ENCODE assay signal across 9 cellular contexts in the genomic region with DNA sequence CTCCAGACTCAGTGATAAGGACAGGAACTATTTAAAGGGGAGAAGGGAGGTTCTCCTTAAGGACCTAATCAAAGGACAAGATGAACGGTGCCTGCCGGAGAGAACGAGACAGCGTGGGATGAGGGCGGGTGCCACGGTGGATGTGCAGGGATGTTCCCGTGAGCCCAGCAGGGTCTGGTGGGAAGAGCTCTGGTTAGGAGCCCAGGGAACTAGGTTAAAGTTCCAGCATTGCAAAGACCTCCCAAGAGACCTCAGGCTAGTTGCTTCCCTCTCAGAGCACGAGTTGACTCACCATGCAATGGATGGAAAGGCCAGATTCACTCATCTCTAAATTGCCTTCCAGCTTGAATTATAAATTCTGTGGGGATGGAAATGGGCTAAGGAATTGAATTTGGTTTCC. TPM values are rescaled to one million over a fixed set of nuclear protein-coding genes. Genes with fewer than 3 reads are reported as not detected.
A peak's percentile ranks its signal among the peaks of the same experiment; 100 is the strongest.
DNase-seq lines count a peak whose midpoint lies in the region; ATAC-seq and TF ChIP-seq lines count a peak whose summit lies in the region.
"Had no signal": no experiment of that assay in that cellular context is flagged by ENCODE, and none has a peak within 500 bp of the region (broad histone marks: within the 10 kb centered on the region; RNA-seq: fewer than 3 reads in every experiment).

No MANE protein-coding gene starts in this region.

- H3F3A ChIP-seq in SK-N-SH (replicated peaks; ENCODE audit: insufficient read depth): peaks cover 17% of the 10 kb centered on the region

- intact Hi-C loops in tibial artery (cut with DNase I; ENCODE audit: low total_unique reads): no loop called here

- no peak for TF ChIP-seq EP300 in SK-N-SH (IDR thresholded peaks at IDR 0.05; ENCODE audit: borderline replicate concordance in 1 of 2, low read depth in 1 of 2, low read length in 1 of 2)

- DNase-seq in SK-N-SH (no peak), cardiac fibroblast (ENCODE audit: low read depth in 2 of 2) (peak; percentile 97 to 98), mesenteric fat pad (ENCODE audit: low spot score) (peak; percentile 90), tibial artery (peak; percentile 77 to 79), NCI-H2227 (lab: John Stamatoyannopoulos, UW; ENCODE audit: unreplicated experiment) (no peak), superior temporal gyrus (ENCODE audit: extremely low spot score) (no peak)

- POLR2A ChIA-PET in SK-N-SH (lab: Yijun Ruan, JAX): interaction anchor here (0.6 kb wide), 1 partner anchor 1350 kb away, joined by 4 read pairs; no protein-coding TSS in a partner anchor

- no peak overlapping the region for H3K4me2 ChIP-seq in SK-N-SH

- H3K4me1 ChIP-seq in SK-N-SH (ENCODE audit: control insufficient read depth in 1 of 2, insufficient read depth in 2 of 2, low read depth in 1 of 2, low read length in 1 of 2) (peaks cover 15 to 71% of the 10 kb centered on the region in 2 experiments; a peak in 3 of 4 replicates), tibial artery (peaks cover 10 to 70% (median 53%) of the 10 kb centered on the region in 4 donors)

- H3K27ac ChIP-seq in SK-N-SH (ENCODE audit: low read depth in 2 of 2, low read length in 1 of 2) (peak overlapping the region; percentile 83 to 96), tibial artery (peak overlapping the region; percentile 78 to 79)
- H3K27ac ChIP-seq: 22Rv1 had no signal

- H3K9me3 ChIP-seq in SK-N-SH (no peaks in the 10 kb centered on the region), tibial artery (no peaks in the 10 kb centered on the region)

- H2AFZ ChIP-seq in SK-N-SH (ENCODE audit: low read depth): no peak overlapping the region

- TF ChIP-seq CTCF in SK-N-SH (IDR thresholded peaks at IDR 0.05) (no peak), cardiac fibroblast (IDR thresholded peaks at IDR 0.05; ENCODE audit: low read depth, low read length) (no peak), tibial artery (IDR thresholded peaks at IDR 0.05) (no peak)

- WGBS in SK-N-SH (ENCODE audit: low lambda C conversion rate): 83% methylated on average over 8 of the region's 8 CpGs

- H3K79me2 ChIP-seq in SK-N-SH (ENCODE audit: insufficient read depth): no peaks in the 10 kb centered on the region

- no peaks in the 10 kb centered on the region for H3K27me3 ChIP-seq in SK-N-SH (ENCODE audit: insufficient read depth)
- no peaks in the 10 kb centered on the region for H3K27me3 ChIP-seq in tibial artery

- CTCF ChIA-PET in SK-N-SH (lab: Yijun Ruan, JAX): interaction anchor here (1.2 to 16.9 kb wide), 7 partner anchors 9 to 248 kb away, joined by 3 to 381 read pairs (median 71); a partner anchor contains a TSS

- no peaks in the 10 kb centered on the region for H3K36me3 ChIP-seq in SK-N-SH (replicated peaks in 1 of 2; ENCODE audit: control insufficient read depth in 1 of 2, insufficient read depth in 2 of 2, low read length in 1 of 2)
- H3K36me3 ChIP-seq in tibial artery: no peaks in the 10 kb centered on the region

- no peaks in the 10 kb centered on the region for H3K9me2 ChIP-seq in SK-N-SH

- H4K20me1 ChIP-seq in SK-N-SH (ENCODE audit: insufficient read depth): no peaks in the 10 kb centered on the region

- no peak overlapping the region for H3K9ac ChIP-seq in SK-N-SH

- no peak for ATAC-seq in SK-N-SH treated with all-trans-retinoic acid at 6 μM for 48 hours
- ATAC-seq in GM19395 (IDR thresholded peaks at IDR 0.05; ENCODE audit: unreplicated experiment): no peak

- no peak for TF ChIP-seq RAD21 in SK-N-SH (IDR thresholded peaks at IDR 0.05; ENCODE audit: low read length)

- H3K4me3 ChIP-seq in SK-N-SH (ENCODE audit: low read depth in 2 of 2, low read length in 1 of 2) (no peak overlapping the region), cardiac fibroblast (replicated peaks in 1 of 2; ENCODE audit: low read depth in 2 of 2, low read length in 2 of 2) (no peak overlapping the region), tibial artery (no peak overlapping the region)

TF ChIP-seq in SK-N-SH, 30 proteins besides CTCF, POLR2A, EP300 and RAD21:
- no peak for TF ChIP-seq NRF1 (IDR thresholded peaks at IDR 0.05; ENCODE audit: low read depth, low read length)
- TF ChIP-seq YY1 (IDR thresholded peaks at IDR 0.05; ENCODE audit: low read depth): no peak
- TF ChIP-seq, protein P1, sequence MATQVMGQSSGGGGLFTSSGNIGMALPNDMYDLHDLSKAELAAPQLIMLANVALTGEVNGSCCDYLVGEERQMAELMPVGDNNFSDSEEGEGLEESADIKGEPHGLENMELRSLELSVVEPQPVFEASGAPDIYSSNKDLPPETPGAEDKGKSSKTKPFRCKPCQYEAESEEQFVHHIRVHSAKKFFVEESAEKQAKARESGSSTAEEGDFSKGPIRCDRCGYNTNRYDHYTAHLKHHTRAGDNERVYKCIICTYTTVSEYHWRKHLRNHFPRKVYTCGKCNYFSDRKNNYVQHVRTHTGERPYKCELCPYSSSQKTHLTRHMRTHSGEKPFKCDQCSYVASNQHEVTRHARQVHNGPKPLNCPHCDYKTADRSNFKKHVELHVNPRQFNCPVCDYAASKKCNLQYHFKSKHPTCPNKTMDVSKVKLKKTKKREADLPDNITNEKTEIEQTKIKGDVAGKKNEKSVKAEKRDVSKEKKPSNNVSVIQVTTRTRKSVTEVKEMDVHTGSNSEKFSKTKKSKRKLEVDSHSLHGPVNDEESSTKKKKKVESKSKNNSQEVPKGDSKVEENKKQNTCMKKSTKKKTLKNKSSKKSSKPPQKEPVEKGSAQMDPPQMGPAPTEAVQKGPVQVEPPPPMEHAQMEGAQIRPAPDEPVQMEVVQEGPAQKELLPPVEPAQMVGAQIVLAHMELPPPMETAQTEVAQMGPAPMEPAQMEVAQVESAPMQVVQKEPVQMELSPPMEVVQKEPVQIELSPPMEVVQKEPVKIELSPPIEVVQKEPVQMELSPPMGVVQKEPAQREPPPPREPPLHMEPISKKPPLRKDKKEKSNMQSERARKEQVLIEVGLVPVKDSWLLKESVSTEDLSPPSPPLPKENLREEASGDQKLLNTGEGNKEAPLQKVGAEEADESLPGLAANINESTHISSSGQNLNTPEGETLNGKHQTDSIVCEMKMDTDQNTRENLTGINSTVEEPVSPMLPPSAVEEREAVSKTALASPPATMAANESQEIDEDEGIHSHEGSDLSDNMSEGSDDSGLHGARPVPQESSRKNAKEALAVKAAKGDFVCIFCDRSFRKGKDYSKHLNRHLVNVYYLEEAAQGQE (IDR thresholded peaks at IDR 0.05; ENCODE audit: low read depth, low read length): no peak
- no peak for TF ChIP-seq TAF1 (IDR thresholded peaks at IDR 0.05; ENCODE audit: borderline replicate concordance, low read depth, low read length)
- TF ChIP-seq GABPA (IDR thresholded peaks at IDR 0.05; ENCODE audit: low read depth): no peak
- no peak for TF ChIP-seq SIN3A (IDR thresholded peaks at IDR 0.05; ENCODE audit: borderline replicate concordance, low read depth, low read length)
- no peak for TF ChIP-seq JUND (IDR thresholded peaks at IDR 0.05)

TF ChIP-seq in SK-N-SH treated with all-trans-retinoic acid at 6 μM for 48 hours, 23 proteins besides CTCF, POLR2A, EP300 and RAD21:
- TF ChIP-seq GLIS3 (CRISPR knock-in tag; IDR thresholded peaks at IDR 0.05) (no peak), ZNF8 (CRISPR knock-in tag; IDR thresholded peaks at IDR 0.05) (no peak), RARB (CRISPR knock-in tag; IDR thresholded peaks at IDR 0.05) (no peak), PPARA (CRISPR knock-in tag; IDR thresholded peaks at IDR 0.05; ENCODE audit: borderline replicate concordance) (no peak), SNAI2 (CRISPR knock-in tag; IDR thresholded peaks at IDR 0.05) (no peak), TOX (CRISPR knock-in tag; IDR thresholded peaks at IDR 0.05; ENCODE audit: borderline replicate concordance) (no peak), CSDC2 (CRISPR knock-in tag; IDR thresholded peaks at IDR 0.05) (no peak)
- TF ChIP-seq, protein P2, sequence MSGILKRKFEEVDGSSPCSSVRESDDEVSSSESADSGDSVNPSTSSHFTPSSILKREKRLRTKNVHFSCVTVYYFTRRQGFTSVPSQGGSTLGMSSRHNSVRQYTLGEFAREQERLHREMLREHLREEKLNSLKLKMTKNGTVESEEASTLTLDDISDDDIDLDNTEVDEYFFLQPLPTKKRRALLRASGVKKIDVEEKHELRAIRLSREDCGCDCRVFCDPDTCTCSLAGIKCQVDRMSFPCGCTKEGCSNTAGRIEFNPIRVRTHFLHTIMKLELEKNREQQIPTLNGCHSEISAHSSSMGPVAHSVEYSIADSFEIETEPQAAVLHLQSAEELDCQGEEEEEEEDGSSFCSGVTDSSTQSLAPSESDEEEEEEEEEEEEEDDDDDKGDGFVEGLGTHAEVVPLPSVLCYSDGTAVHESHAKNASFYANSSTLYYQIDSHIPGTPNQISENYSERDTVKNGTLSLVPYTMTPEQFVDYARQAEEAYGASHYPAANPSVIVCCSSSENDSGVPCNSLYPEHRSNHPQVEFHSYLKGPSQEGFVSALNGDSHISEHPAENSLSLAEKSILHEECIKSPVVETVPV (CRISPR knock-in tag; IDR thresholded peaks at IDR 0.05): no peak
- TF ChIP-seq, protein P3, sequence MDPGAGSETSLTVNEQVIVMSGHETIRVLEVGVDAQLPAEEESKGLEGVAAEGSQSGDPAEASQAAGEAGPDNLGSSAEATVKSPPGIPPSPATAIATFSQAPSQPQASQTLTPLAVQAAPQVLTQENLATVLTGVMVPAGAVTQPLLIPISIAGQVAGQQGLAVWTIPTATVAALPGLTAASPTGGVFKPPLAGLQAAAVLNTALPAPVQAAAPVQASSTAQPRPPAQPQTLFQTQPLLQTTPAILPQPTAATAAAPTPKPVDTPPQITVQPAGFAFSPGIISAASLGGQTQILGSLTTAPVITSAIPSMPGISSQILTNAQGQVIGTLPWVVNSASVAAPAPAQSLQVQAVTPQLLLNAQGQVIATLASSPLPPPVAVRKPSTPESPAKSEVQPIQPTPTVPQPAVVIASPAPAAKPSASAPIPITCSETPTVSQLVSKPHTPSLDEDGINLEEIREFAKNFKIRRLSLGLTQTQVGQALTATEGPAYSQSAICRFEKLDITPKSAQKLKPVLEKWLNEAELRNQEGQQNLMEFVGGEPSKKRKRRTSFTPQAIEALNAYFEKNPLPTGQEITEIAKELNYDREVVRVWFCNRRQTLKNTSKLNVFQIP (CRISPR knock-in tag; IDR thresholded peaks at IDR 0.05; ENCODE audit: borderline replicate concordance, low read depth): no peak

RNA-seq across cellular contexts. Expression of a gene that starts 14.7 kb away (rescaled TPM):
- polyA plus RNA-seq in SK-N-SH (2012; rRNA removed): not detected in 2 replicates
- 0.03 and 0.05 TPM in 2 replicates for polyA plus RNA-seq in SK-N-SH (2012; cell fraction: cytosol; rRNA removed)
- polyA plus RNA-seq in SK-N-SH (2012; cell fraction: nucleus; rRNA removed): 0.02 TPM in 1 of 2 replicates, not detected in the other
- total RNA-seq in mesenteric fat pad: 0.39 TPM

RNA-seq across cellular contexts. Expression of a gene that starts 49.2 kb away (rescaled TPM):
- polyA plus RNA-seq in SK-N-SH (2012; rRNA removed): not detected in 2 replicates
- 0.01 TPM in 1 of 2 replicates, not detected in the other for polyA plus RNA-seq in SK-N-SH (2012; cell fraction: cytosol; rRNA removed)
- polyA plus RNA-seq in SK-N-SH (2012; cell fraction: nucleus; rRNA removed): 0.02 TPM in 1 of 2 replicates, not detected in the other
- total RNA-seq in mesenteric fat pad: 0.16 TPM

Comparison
In these comparisons a context has a peak if more than half of its experiments do, and no peak if none do; other contexts are left out.
1. DNase-seq: peak in cardiac fibroblast (2 of 2), mesenteric fat pad (single experiment) and tibial artery (2 of 2); none in SK-N-SH (single experiment), NCI-H2227 (single experiment) and superior temporal gyrus (single experiment).